In the genomic region with DNA sequence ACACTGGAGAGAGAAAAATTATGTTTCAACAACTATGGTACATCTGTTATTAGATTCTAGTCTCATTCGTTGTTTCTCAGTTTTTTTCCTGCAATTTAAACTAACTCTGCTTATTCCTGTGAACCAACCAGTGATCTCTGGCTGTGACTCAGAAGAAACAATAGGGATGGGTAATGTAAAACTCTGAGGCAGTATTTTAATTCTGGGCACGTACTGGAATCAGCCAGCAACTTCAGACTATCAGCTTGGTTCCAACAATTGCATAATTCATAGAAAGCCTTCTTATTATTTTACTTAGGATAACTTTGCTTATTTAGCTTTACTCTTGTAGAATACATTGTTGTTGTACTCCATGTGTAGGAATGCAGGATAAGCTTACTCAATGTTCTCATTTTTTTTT, we compare ENCODE assay signal across 16 cellular contexts. TPM values are rescaled to one million over a fixed set of nuclear protein-coding genes. Genes with fewer than 3 reads are reported as not detected.
A peak's percentile ranks its signal among the peaks of the same experiment; 100 is the strongest.
DNase-seq lines count a peak whose midpoint lies in the region; ATAC-seq and TF ChIP-seq lines count a peak whose summit lies in the region.
"Had no signal": no experiment of that assay in that cellular context is flagged by ENCODE, and none has a peak within 500 bp of the region (broad histone marks: within the 10 kb centered on the region; RNA-seq: fewer than 3 reads in every experiment).

No MANE protein-coding gene starts in this region.

- peaks cover 6% of the 10 kb centered on the region for H3K36me3 Mint-ChIP-seq in activated CD4-positive, alpha-beta memory T cell treated with anti-CD3 and anti-CD28 coated beads for 36 hours

- H3K4me1 Mint-ChIP-seq in activated CD4-positive, alpha-beta memory T cell treated with anti-CD3 and anti-CD28 coated beads for 36 hours (ENCODE audit: low read depth) = peaks cover 36% of the 10 kb centered on the region

- POLR2A ChIA-PET in SK-N-SH (lab: Yijun Ruan, JAX) = no interaction called here
- POLR2A ChIA-PET in activated CD4-positive, alpha-beta memory T cell treated with anti-CD3 and anti-CD28 coated beads for 36 hours (lab: Charles Lee) = no interaction called here

- no peaks in the 10 kb centered on the region for H3K9me2 ChIP-seq in SK-N-SH

- H3K27ac ChIP-seq in SK-N-SH (ENCODE audit: low read depth in 2 of 2, low read length in 1 of 2) (peak overlapping the region in 1 of 2 experiments; percentile 38; a peak in 2 of 4 replicates), sigmoid colon (peak overlapping the region in 3 of 4 donors; percentile 32 to 59 (median 36))

- no peak overlapping the region for H3K9ac ChIP-seq in SK-N-SH

- no peak overlapping the region for H3K4me2 ChIP-seq in SK-N-SH

- 39% methylated on average over 2 of the region's 2 CpGs for WGBS in SK-N-SH (ENCODE audit: low lambda C conversion rate)
- 69 to 73% methylated on average over 2 of the region's 2 CpGs for WGBS in sigmoid colon, 2 donors

- no peak for TF ChIP-seq RAD21 in SK-N-SH (IDR thresholded peaks at IDR 0.05; ENCODE audit: low read length)

- H3K27me3 Mint-ChIP-seq in activated CD4-positive, alpha-beta memory T cell treated with anti-CD3 and anti-CD28 coated beads for 36 hours = no peaks in the 10 kb centered on the region
- H3K27me3 Mint-ChIP-seq: CD4-positive, CD25-positive, alpha-beta regulatory T cell; progenitor cell of endocrine pancreas; stimulated activated naive CD8-positive, alpha-beta T cell treated with anti-CD3 and anti-CD28 coated beads, Interleukin-15, amount 100 ng/mL, for 72 hours had no signal

- H4K20me1 ChIP-seq in SK-N-SH (ENCODE audit: insufficient read depth) = no peaks in the 10 kb centered on the region

- intact Hi-C loops in sigmoid colon (cut with DNase I) = no loop called here
- intact Hi-C loops in activated CD4-positive, alpha-beta memory T cell treated with anti-CD3 and anti-CD28 coated beads for 36 hours (cut with micrococcal nuclease) = no loop called here

- no peak for TF ChIP-seq EP300 in SK-N-SH (IDR thresholded peaks at IDR 0.05; ENCODE audit: borderline replicate concordance in 1 of 2, low read depth in 1 of 2, low read length in 1 of 2)
- no peak for TF ChIP-seq EP300 in sigmoid colon (IDR thresholded peaks at IDR 0.05)

- H3K4me1 ChIP-seq in SK-N-SH (ENCODE audit: control insufficient read depth in 1 of 2, insufficient read depth in 2 of 2, low read depth in 1 of 2, low read length in 1 of 2) (peaks cover 0 to 15% of the 10 kb centered on the region in 2 experiments; a peak in 2 of 4 replicates), sigmoid colon (peaks cover 0 to 52% (median 34%) of the 10 kb centered on the region in 4 donors)

- peaks cover 4% of the 10 kb centered on the region for H3K9me3 Mint-ChIP-seq in activated CD4-positive, alpha-beta memory T cell treated with anti-CD3 and anti-CD28 coated beads for 36 hours
- H3K9me3 Mint-ChIP-seq: mesothelial cell of epicardium had no signal

- H3K36me3 ChIP-seq in SK-N-SH (replicated peaks in 1 of 2; ENCODE audit: control insufficient read depth in 1 of 2, insufficient read depth in 2 of 2, low read length in 1 of 2) = no peaks in the 10 kb centered on the region
- no peaks in the 10 kb centered on the region for H3K36me3 ChIP-seq in sigmoid colon

- CTCF ChIA-PET in SK-N-SH (lab: Yijun Ruan, JAX) = no interaction called here
- CTCF ChIA-PET in activated CD4-positive, alpha-beta memory T cell treated with anti-CD3 and anti-CD28 coated beads for 36 hours (lab: Charles Lee) = no interaction called here

- H3K9me3 ChIP-seq in SK-N-SH (no peaks in the 10 kb centered on the region), sigmoid colon (no peaks in the 10 kb centered on the region)

- peaks cover 6% of the 10 kb centered on the region for H3F3A ChIP-seq in SK-N-SH (replicated peaks; ENCODE audit: insufficient read depth)

- H2AFZ ChIP-seq in SK-N-SH (ENCODE audit: low read depth) = no peak overlapping the region; the same call in 1 of the 2 replicates

- DNase-seq in GM03348 (ENCODE audit: low spot score) (peak; percentile 41), SK-N-SH (no peak), fibroblast of pulmonary artery (ENCODE audit: low read depth) (peak; percentile 87), sigmoid colon (no peak)
- DNase-seq in effector CD8-positive, alpha-beta T cell (lab: John Stamatoyannopoulos, UW) = no peak
- no peak for DNase-seq in stimulated activated CD4-positive, alpha-beta T cell treated with anti-CD3 and anti-CD28 coated beads, Interleukin-4, amount 100 ng/mL, for 4 hours
- DNase-seq in activated CD4-positive, alpha-beta memory T cell treated with anti-CD3 and anti-CD28 coated beads for 36 hours = no peak
- DNase-seq: activated CD4-positive, CD25-positive, alpha-beta regulatory T cell treated with anti-CD3 and anti-CD28 coated beads, Interleukin-2, amount 50 U/mL, for 72 hours; activated T-cell treated with anti-CD3 and anti-CD28 coated beads for 4 hours; CD4-positive, CD25-positive, alpha-beta regulatory T cell; NCI-H2171; OCI-M1; stimulated activated naive CD8-positive, alpha-beta T cell treated with anti-CD3 and anti-CD28 coated beads, Interleukin-15, amount 100 ng/mL, for 72 hours had no signal

- H3K79me2 ChIP-seq in SK-N-SH (ENCODE audit: insufficient read depth) = no peaks in the 10 kb centered on the region

- H3K27ac Mint-ChIP-seq in activated CD4-positive, alpha-beta memory T cell treated with anti-CD3 and anti-CD28 coated beads for 36 hours = no peak overlapping the region
- H3K27ac Mint-ChIP-seq: progenitor cell of endocrine pancreas; stimulated activated naive CD8-positive, alpha-beta T cell treated with anti-CD3 and anti-CD28 coated beads, Interleukin-15, amount 100 ng/mL, for 72 hours had no signal

- TF ChIP-seq CTCF in SK-N-SH (IDR thresholded peaks at IDR 0.05) (no peak), fibroblast of pulmonary artery (IDR thresholded peaks at IDR 0.05; ENCODE audit: low read length, missing control alignments) (no peak), sigmoid colon (IDR thresholded peaks at IDR 0.05) (no peak)

- H3K27me3 ChIP-seq in SK-N-SH (ENCODE audit: insufficient read depth) (no peaks in the 10 kb centered on the region), sigmoid colon (no peaks in the 10 kb centered on the region)

- H3K4me3 ChIP-seq in SK-N-SH (ENCODE audit: low read depth in 2 of 2, low read length in 1 of 2) (no peak overlapping the region), fibroblast of pulmonary artery (replicated peaks; ENCODE audit: low read depth, low read length) (no peak overlapping the region), sigmoid colon (no peak overlapping the region)

- no peak overlapping the region for H3K4me3 Mint-ChIP-seq in activated CD4-positive, alpha-beta memory T cell treated with anti-CD3 and anti-CD28 coated beads for 36 hours
- H3K4me3 Mint-ChIP-seq: mesothelial cell of epicardium; stimulated activated naive CD8-positive, alpha-beta T cell treated with anti-CD3 and anti-CD28 coated beads, Interleukin-15, amount 100 ng/mL, for 72 hours had no signal

- TF ChIP-seq POLR2A in sigmoid colon (IDR thresholded peaks at IDR 0.05) = no peak

- no peak for ATAC-seq in HG03442 (IDR thresholded peaks at IDR 0.05; ENCODE audit: unreplicated experiment)
- ATAC-seq: stimulated activated naive CD8-positive, alpha-beta T cell treated with anti-CD3 and anti-CD28 coated beads, Interleukin-15, amount 100 ng/mL, for 72 hours had no signal

TF ChIP-seq in SK-N-SH, 30 proteins besides CTCF, POLR2A, EP300 and RAD21:
- TF ChIP-seq TCF12 (IDR thresholded peaks at IDR 0.05) (no peak), FOXM1 (IDR thresholded peaks at IDR 0.05; ENCODE audit: low read depth) (0 out of 2 replicates have a peak, but pooled peaks have one; percentile 32)

RNA-seq across cellular contexts. Expression of a gene that starts 28.7 kb away (rescaled TPM):
- polyA plus RNA-seq in SK-N-SH (2012; rRNA removed) (3.9 and 6.2 TPM in 2 replicates), sigmoid colon (100 to 1,000 TPM in 2 of 3 donors, 10 to 100 TPM in 1; 24.6 to 132 (median 111) TPM)
- 6.6 and 7.2 TPM in 2 replicates for polyA plus RNA-seq in SK-N-SH (2012; cell fraction: cytosol; rRNA removed)
- polyA plus RNA-seq in SK-N-SH (2012; cell fraction: nucleus; rRNA removed) = 1.5 and 2.8 TPM in 2 replicates
- 10 to 100 TPM; 19.0 to 27.1 (median 24.2) TPM for total RNA-seq in sigmoid colon
- total RNA-seq in activated CD4-positive, alpha-beta memory T cell treated with anti-CD3 and anti-CD28 coated beads for 36 hours = 10 to 100 TPM; 30.8 to 34.0 TPM

Comparison
In these comparisons a context has a peak if more than half of its experiments do, and no peak if none do; other contexts are left out.
1. DNase-seq: peak in GM03348 (single experiment) and fibroblast of pulmonary artery (single experiment); none in SK-N-SH (single experiment), sigmoid colon (single experiment), effector CD8-positive, alpha-beta T cell (single experiment), stimulated activated CD4-positive, alpha-beta T cell treated with anti-CD3 and anti-CD28 coated beads, Interleukin-4, amount 100 ng/mL, for 4 hours (0 of 2) and activated CD4-positive, alpha-beta memory T cell treated with anti-CD3 and anti-CD28 coated beads for 36 hours (single experiment).